In the genomic region with DNA sequence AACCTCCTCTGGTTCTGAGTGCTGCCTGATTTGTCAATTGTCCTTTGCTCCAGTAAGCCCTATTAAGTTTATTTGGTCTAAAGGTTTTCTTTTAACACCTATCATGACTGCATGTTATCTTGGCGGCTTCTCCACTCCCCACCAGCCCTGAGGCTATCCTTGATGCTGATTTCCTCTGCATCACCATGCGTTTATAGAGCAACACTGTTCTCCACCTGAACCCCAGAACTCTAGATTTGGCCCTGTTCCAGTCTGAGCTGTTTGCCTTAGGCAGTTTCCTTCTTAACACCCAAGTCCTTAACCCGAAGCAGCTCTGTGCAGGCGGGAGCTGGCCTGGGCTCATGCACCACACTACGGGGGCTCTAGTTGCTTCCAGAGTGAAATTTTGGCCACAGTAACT, we compare ENCODE assay signal across 29 cellular contexts.
A peak's percentile ranks its signal among the peaks of the same experiment; 100 is the strongest.
DNase-seq lines count a peak whose midpoint lies in the region; ATAC-seq, FAIRE-seq and TF ChIP-seq lines count a peak whose summit lies in the region.
"Had no signal": no experiment of that assay in that cellular context is flagged by ENCODE, and none has a peak within 500 bp of the region (broad histone marks: within the 10 kb centered on the region; RNA-seq: fewer than 3 reads in every experiment).

No MANE protein-coding gene starts in this region.

- H3K9me3 ChIP-seq in small intestine (ENCODE audit: control insufficient read depth, low read depth): no peaks in the 10 kb centered on the region
- H3K9me3 ChIP-seq: Caco-2, HAP-1, Peyer's patch, SJCRH30 had no signal

- peak; percentile 77 for ATAC-seq in foreskin keratinocyte
- ATAC-seq in esophagus mucosa: no peak
- ATAC-seq: CD8-positive, alpha-beta T cell had no signal

- DNase-seq in NCI-H226 (peak; percentile 52), T1000 (lab: John Stamatoyannopoulos, UW) (peak; percentile 24), foreskin keratinocyte (peak in 1 of 2 donors; percentile 72), small intestine (peak; percentile 75), NOMO-1 treated with dmso at 0.1 percent for 144 hours (lab: John Stamatoyannopoulos, UW; ENCODE audit: unreplicated experiment) (no peak)
- no peak for DNase-seq in stimulated activated CD4-positive, alpha-beta T cell treated with anti-CD3 and anti-CD28 coated beads, Interleukin-12 subunit alpha, Interleukin-12 subunit beta, amount 100 ng/mL, for 4 hours
- DNase-seq: Caco-2; CD8-positive, alpha-beta T cell; DMS 273 treated with DMSO at 0.1 percent for 48 hours; DMS79; EL; GF-D8; GOT3; HFFc6; IMR-90; KG1; NCI-H1048; NCI-H1417; NCI-H1694 treated with DMSO at 0.1 percent for 48 hours; NCI-H2081; NCI-H2227 treated with DMSO at 0.1 percent for 48 hours; NCI-H510A; NCI-H69; Peyer's patch; SJCRH30 had no signal

- H3K27ac ChIP-seq in foreskin keratinocyte (no peak overlapping the region), small intestine (ENCODE audit: low read depth in 1 of 2, low read length in 1 of 2) (no peak overlapping the region)
- H3K27ac ChIP-seq: C4-2B, Peyer's patch, SJCRH30 had no signal

- H3K4me3 ChIP-seq in small intestine (ENCODE audit: low read depth in 1 of 2, low read length in 2 of 2): no peak overlapping the region
- H3K4me3 ChIP-seq: HAP-1, Peyer's patch, SJCRH30 had no signal

- H3K4me1 ChIP-seq in foreskin keratinocyte: no peaks in the 10 kb centered on the region
- H3K4me1 ChIP-seq in small intestine (ENCODE audit: control insufficient read depth in 2 of 2, insufficient read depth in 1 of 2, low read depth in 1 of 2, low read length in 1 of 2): peaks cover 0 to 2% of the 10 kb centered on the region in 2 donors
- H3K4me1 ChIP-seq: HAP-1, Peyer's patch, SJCRH30 had no signal

- no peak for TF ChIP-seq CTCF in foreskin keratinocyte (conservative IDR thresholded peaks at IDR 0.05)

- peaks cover 27% of the 10 kb centered on the region for H3K27me3 ChIP-seq in foreskin keratinocyte
- H3K27me3 ChIP-seq in small intestine (ENCODE audit: control insufficient read depth in 2 of 2, insufficient read depth in 2 of 2, low read length in 2 of 2): no peaks in the 10 kb centered on the region
- H3K27me3 ChIP-seq: Peyer's patch, SJCRH30 had no signal

- H3K36me3 ChIP-seq in small intestine (ENCODE audit: control insufficient read depth in 2 of 2, insufficient read depth in 2 of 2, low read length in 2 of 2): no peaks in the 10 kb centered on the region
- H3K36me3 ChIP-seq: HAP-1, Peyer's patch, SJCRH30 had no signal

- FAIRE-seq in small intestine (lab: Jason Lieb, UNC): no peak
- FAIRE-seq: GM12891 had no signal

- WGBS in small intestine, 3 donors: 46 to 69% (median 64%) methylated on average over 5 of the region's 5 CpGs

Comparison
In these comparisons a context has a peak if more than half of its experiments do, and no peak if none do; other contexts are left out.
1. DNase-seq: peak in NCI-H226 (single experiment), T1000 (single experiment) and small intestine (single experiment); none in stimulated activated CD4-positive, alpha-beta T cell treated with anti-CD3 and anti-CD28 coated beads, Interleukin-12 subunit alpha, Interleukin-12 subunit beta, amount 100 ng/mL, for 4 hours (single experiment) and NOMO-1 treated with dmso at 0.1 percent for 144 hours (single experiment).